1 cellular context compared by ENCODE assay signal in the genomic region with DNA sequence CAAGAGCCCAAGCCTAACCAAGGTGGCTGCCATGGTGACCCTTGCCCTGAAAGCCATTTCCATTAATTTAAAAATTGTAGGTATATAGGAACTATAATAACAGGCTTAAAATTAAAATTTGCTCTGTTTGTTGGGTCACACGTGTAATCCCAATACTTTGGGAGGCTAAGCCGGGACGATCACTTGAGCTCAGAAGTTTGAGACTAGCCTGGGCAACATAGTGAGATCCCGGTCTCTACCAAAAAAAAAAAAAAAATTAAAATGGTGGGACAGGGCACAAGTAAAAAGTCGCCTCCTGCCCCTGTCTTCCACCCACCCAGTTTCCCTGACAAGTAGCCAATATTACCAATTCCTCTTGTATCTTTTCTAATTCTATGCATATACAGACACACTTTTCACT.
TF ChIP-seq lines count a peak whose summit lies in the region.

No MANE protein-coding gene starts in this region.

TF ChIP-seq in HepG2, 621 proteins besides CTCF, POLR2A, EP300 and RAD21:
- TF ChIP-seq, protein P1, sequence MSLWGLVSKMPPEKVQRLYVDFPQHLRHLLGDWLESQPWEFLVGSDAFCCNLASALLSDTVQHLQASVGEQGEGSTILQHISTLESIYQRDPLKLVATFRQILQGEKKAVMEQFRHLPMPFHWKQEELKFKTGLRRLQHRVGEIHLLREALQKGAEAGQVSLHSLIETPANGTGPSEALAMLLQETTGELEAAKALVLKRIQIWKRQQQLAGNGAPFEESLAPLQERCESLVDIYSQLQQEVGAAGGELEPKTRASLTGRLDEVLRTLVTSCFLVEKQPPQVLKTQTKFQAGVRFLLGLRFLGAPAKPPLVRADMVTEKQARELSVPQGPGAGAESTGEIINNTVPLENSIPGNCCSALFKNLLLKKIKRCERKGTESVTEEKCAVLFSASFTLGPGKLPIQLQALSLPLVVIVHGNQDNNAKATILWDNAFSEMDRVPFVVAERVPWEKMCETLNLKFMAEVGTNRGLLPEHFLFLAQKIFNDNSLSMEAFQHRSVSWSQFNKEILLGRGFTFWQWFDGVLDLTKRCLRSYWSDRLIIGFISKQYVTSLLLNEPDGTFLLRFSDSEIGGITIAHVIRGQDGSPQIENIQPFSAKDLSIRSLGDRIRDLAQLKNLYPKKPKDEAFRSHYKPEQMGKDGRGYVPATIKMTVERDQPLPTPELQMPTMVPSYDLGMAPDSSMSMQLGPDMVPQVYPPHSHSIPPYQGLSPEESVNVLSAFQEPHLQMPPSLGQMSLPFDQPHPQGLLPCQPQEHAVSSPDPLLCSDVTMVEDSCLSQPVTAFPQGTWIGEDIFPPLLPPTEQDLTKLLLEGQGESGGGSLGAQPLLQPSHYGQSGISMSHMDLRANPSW (CRISPR knock-in tag; IDR thresholded peaks at IDR 0.05; ENCODE audit: borderline replicate concordance) = no peak
- TF ChIP-seq FOXO1 (CRISPR knock-in tag; IDR thresholded peaks at IDR 0.05) (no peak), ZNF570 (CRISPR knock-in tag; IDR thresholded peaks at IDR 0.05; ENCODE audit: borderline replicate concordance) (no peak), ZNF121 (CRISPR knock-in tag; IDR thresholded peaks at IDR 0.05) (peak; percentile 57; the same call in 1 of the 2 replicates)
